ENCODE assay signal across 25 cellular contexts in the genomic region with DNA sequence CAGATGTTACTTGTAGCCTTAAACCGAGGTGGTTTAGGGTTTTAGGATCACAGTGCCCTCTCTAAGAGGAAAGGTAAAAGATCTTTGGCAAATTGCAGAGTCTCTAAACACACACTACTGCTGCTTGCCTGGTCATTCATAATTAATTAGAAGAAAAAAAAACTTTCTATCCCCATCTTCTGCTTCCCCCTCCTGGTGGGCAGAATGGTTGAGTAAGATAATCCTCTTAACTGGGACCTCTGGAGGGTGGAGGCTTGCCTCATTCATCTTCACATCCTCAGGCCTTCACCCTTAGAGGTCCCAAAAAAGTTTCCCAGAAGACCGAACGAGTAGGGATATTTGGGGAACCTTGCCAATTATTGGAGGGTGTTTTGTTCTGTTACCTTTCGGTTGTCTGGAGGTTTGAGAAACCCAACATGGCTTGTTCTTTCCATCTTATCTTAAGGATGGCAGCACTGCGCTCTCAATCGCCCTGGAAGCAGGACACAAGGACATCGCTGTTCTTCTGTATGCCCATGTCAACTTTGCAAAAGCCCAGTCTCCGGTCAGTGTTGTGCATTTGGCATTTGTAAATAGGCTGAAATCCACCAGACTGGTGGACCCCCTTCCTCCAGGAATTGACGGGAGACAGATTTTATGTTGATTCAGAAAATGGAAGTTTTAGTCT.
DNase-seq lines count a peak whose midpoint lies in the region; ATAC-seq, FAIRE-seq and TF ChIP-seq lines count a peak whose summit lies in the region.
"Had no signal": no experiment of that assay in that cellular context is flagged by ENCODE, and none has a peak within 500 bp of the region (broad histone marks: within the 10 kb centered on the region; RNA-seq: fewer than 3 reads in every experiment).

No MANE protein-coding gene starts in this region.

- H3K36me3 ChIP-seq in heart right ventricle (peaks cover 0 to 96% (median 38%) of the 10 kb centered on the region in 9 donors), esophagus muscularis mucosa (peaks cover 31 to 82% (median 68%) of the 10 kb centered on the region in 4 donors), small intestine (ENCODE audit: control insufficient read depth in 2 of 2, insufficient read depth in 2 of 2, low read length in 2 of 2) (peaks cover 9 to 36% of the 10 kb centered on the region in 2 donors)

- peak overlapping the region; percentile 52 for H3K27ac Mint-ChIP-seq in progenitor cell of endocrine pancreas
- H3K27ac Mint-ChIP-seq in type B pancreatic cell, result no peak overlapping the region
- H3K27ac Mint-ChIP-seq: activated naive CD8-positive, alpha-beta T cell; activated T-helper 17 cell treated with anti-CD3 and anti-CD28 coated beads, Interleukin-2, amount 50 U/mL, for 72 hours; effector memory CD8-positive, alpha-beta T cell; GM23338; natural killer cell treated with Interleukin-12 subunit alpha and Interleukin-12 subunit beta and Interleukin-15 and Interleukin-18, amount 100 ng/mL, for 72 hours; stimulated activated naive B cell treated with anti-CD40 and anti-IgM and Interleukin-4, amounts not matched to agents 10 μg/mL and 1 μg/mL and 100 μg/mL, for 72 hours had no signal

- H3K36me3 Mint-ChIP-seq in progenitor cell of endocrine pancreas (ENCODE audit: insufficient read depth) (peaks cover 42% of the 10 kb centered on the region), type B pancreatic cell (peaks cover 51% of the 10 kb centered on the region)
- H3K36me3 Mint-ChIP-seq: natural killer cell treated with Interleukin-12 subunit alpha and Interleukin-12 subunit beta and Interleukin-15 and Interleukin-18, amount 100 ng/mL, for 72 hours; stimulated activated naive B cell treated with anti-CD40 and anti-IgM and Interleukin-4, amounts not matched to agents 10 μg/mL and 1 μg/mL and 100 μg/mL, for 72 hours had no signal

- H3K9me3 ChIP-seq in heart right ventricle (no peaks in the 10 kb centered on the region), esophagus muscularis mucosa (no peaks in the 10 kb centered on the region), small intestine (ENCODE audit: control insufficient read depth, low read depth) (no peaks in the 10 kb centered on the region)
- H3K9me3 ChIP-seq: pancreas, Peyer's patch, tibial nerve had no signal

- ATAC-seq in heart right ventricle (peak in 1 of 8 donors; percentile 2), left cardiac atrium (no peak), GM18517 (IDR thresholded peaks at IDR 0.05; ENCODE audit: unreplicated experiment) (no peak)
- ATAC-seq: activated T-helper 17 cell treated with anti-CD3 and anti-CD28 coated beads, Interleukin-2, amount 50 U/mL, for 72 hours; effector memory CD8-positive, alpha-beta T cell; natural killer cell treated with Interleukin-12 subunit alpha and Interleukin-12 subunit beta and Interleukin-15 and Interleukin-18, amount 100 ng/mL, for 72 hours; stimulated activated naive B cell treated with anti-CD40 and anti-IgM and Interleukin-4, amounts not matched to agents 10 μg/mL and 1 μg/mL and 100 μg/mL, for 72 hours had no signal

- no peak for FAIRE-seq in small intestine (lab: Jason Lieb, UNC)
- FAIRE-seq: A204.1, pancreas had no signal

- TF ChIP-seq POLR2A in esophagus muscularis mucosa (IDR thresholded peaks at IDR 0.05; ENCODE audit: low read depth), result no peak

- H3K4me1 Mint-ChIP-seq in progenitor cell of endocrine pancreas (ENCODE audit: low read depth), result peaks cover 12% of the 10 kb centered on the region
- peaks cover 7% of the 10 kb centered on the region for H3K4me1 Mint-ChIP-seq in type B pancreatic cell (ENCODE audit: unreplicated experiment)
- H3K4me1 Mint-ChIP-seq: activated T-helper 17 cell treated with anti-CD3 and anti-CD28 coated beads, Interleukin-2, amount 50 U/mL, for 72 hours; stimulated activated naive B cell treated with anti-CD40 and anti-IgM and Interleukin-4, amounts not matched to agents 10 μg/mL and 1 μg/mL and 100 μg/mL, for 72 hours had no signal

- no peak for TF ChIP-seq EP300 in esophagus muscularis mucosa (IDR thresholded peaks at IDR 0.05)

- H3K4me1 ChIP-seq in heart right ventricle (peaks cover 17 to 47% (median 28%) of the 10 kb centered on the region in 9 donors), esophagus muscularis mucosa (peaks cover 33 to 56% (median 55%) of the 10 kb centered on the region in 4 donors), small intestine (ENCODE audit: control insufficient read depth in 2 of 2, insufficient read depth in 1 of 2, low read depth in 1 of 2, low read length in 1 of 2) (peaks cover 0 to 2% of the 10 kb centered on the region in 2 donors)
- H3K4me1 ChIP-seq: Peyer's patch had no signal

- H3K4me3 Mint-ChIP-seq in progenitor cell of endocrine pancreas (ENCODE audit: low read depth), result no peak overlapping the region
- H3K4me3 Mint-ChIP-seq in type B pancreatic cell, result no peak overlapping the region
- H3K4me3 Mint-ChIP-seq: activated naive CD8-positive, alpha-beta T cell; activated T-helper 17 cell treated with anti-CD3 and anti-CD28 coated beads, Interleukin-2, amount 50 U/mL, for 72 hours; effector memory CD8-positive, alpha-beta T cell; GM23338; natural killer cell treated with Interleukin-12 subunit alpha and Interleukin-12 subunit beta and Interleukin-15 and Interleukin-18, amount 100 ng/mL, for 72 hours; stimulated activated naive B cell treated with anti-CD40 and anti-IgM and Interleukin-4, amounts not matched to agents 10 μg/mL and 1 μg/mL and 100 μg/mL, for 72 hours had no signal

- intact Hi-C loops in heart right ventricle (cut with DNase I) (loop anchor here in 2 of 10 donors (5.0 kb wide), 2 partner anchors 42 to 47 kb away; no protein-coding TSS in a partner anchor), left cardiac atrium (cut with DNase I) (no loop called here), esophagus muscularis mucosa (cut with DNase I) (no loop called here)

- H3K9me3 Mint-ChIP-seq in progenitor cell of endocrine pancreas (ENCODE audit: low read depth) (no peaks in the 10 kb centered on the region), type B pancreatic cell (no peaks in the 10 kb centered on the region)
- H3K9me3 Mint-ChIP-seq: activated T-helper 17 cell treated with anti-CD3 and anti-CD28 coated beads, Interleukin-2, amount 50 U/mL, for 72 hours; effector memory CD8-positive, alpha-beta T cell; GM23338; natural killer cell treated with Interleukin-12 subunit alpha and Interleukin-12 subunit beta and Interleukin-15 and Interleukin-18, amount 100 ng/mL, for 72 hours; stimulated activated naive B cell treated with anti-CD40 and anti-IgM and Interleukin-4, amounts not matched to agents 10 μg/mL and 1 μg/mL and 100 μg/mL, for 72 hours had no signal

- no peak for TF ChIP-seq CTCF in heart right ventricle (IDR thresholded peaks at IDR 0.05)
- no peak for TF ChIP-seq CTCF in esophagus muscularis mucosa (IDR thresholded peaks at IDR 0.05)
- no peak for TF ChIP-seq CTCF in progenitor cell of endocrine pancreas (IDR thresholded peaks at IDR 0.05; ENCODE audit: unreplicated experiment)
- TF ChIP-seq CTCF in type B pancreatic cell (conservative IDR thresholded peaks at IDR 0.05), result no peak

- peak overlapping the region in 9 of 10 donors; percentile 60 to 79 (median 69) for H3K27ac ChIP-seq in heart right ventricle
- H3K27ac ChIP-seq in esophagus muscularis mucosa (replicated peaks in 1 of 4), result peak overlapping the region; percentile 81 to 86 (median 82)
- H3K27ac ChIP-seq in small intestine (ENCODE audit: low read depth in 1 of 2, low read length in 1 of 2), result no peak overlapping the region
- H3K27ac ChIP-seq: HL-60, tibial nerve had no signal

- no peak overlapping the region for H3K4me3 ChIP-seq in heart right ventricle
- no peak overlapping the region for H3K4me3 ChIP-seq in esophagus muscularis mucosa
- H3K4me3 ChIP-seq in small intestine (ENCODE audit: low read depth in 1 of 2, low read length in 2 of 2), result no peak overlapping the region
- H3K4me3 ChIP-seq: GM23338, pancreas, Peyer's patch, skin epidermis, tibial nerve had no signal

- DNase-seq in heart right ventricle (no peak), left cardiac atrium (no peak), esophagus muscularis mucosa (ENCODE audit: extremely low spot score) (no peak), progenitor cell of endocrine pancreas (ENCODE audit: low spot score, unreplicated experiment) (no peak), type B pancreatic cell (ENCODE audit: extremely low spot score, unreplicated experiment) (peak; percentile 18), small intestine (no peak), NCI-H1417 (lab: John Stamatoyannopoulos, UW) (no peak)
- DNase-seq: activated CD4-positive, alpha-beta T cell treated with anti-CD3 and anti-CD28 coated beads, Interleukin-2, amount 50 U/mL, for 1 hour; effector memory CD8-positive, alpha-beta T cell; NCI-H1092 treated with DMSO at 0.1 percent for 48 hours; NCI-H2029 treated with DMSO at 0.1 percent for 48 hours; NCI-H345; Peyer's patch; stimulated activated naive B cell treated with anti-CD40 and anti-IgM and Interleukin-4, amounts not matched to agents 10 μg/mL and 1 μg/mL and 100 μg/mL, for 72 hours; T-helper 2 cell had no signal

- H3K27me3 Mint-ChIP-seq in progenitor cell of endocrine pancreas, result no peaks in the 10 kb centered on the region
- H3K27me3 Mint-ChIP-seq in type B pancreatic cell, result no peaks in the 10 kb centered on the region
- H3K27me3 Mint-ChIP-seq: activated naive CD8-positive, alpha-beta T cell; activated T-helper 17 cell treated with anti-CD3 and anti-CD28 coated beads, Interleukin-2, amount 50 U/mL, for 72 hours had no signal

- H3K27me3 ChIP-seq in heart right ventricle, result no peaks in the 10 kb centered on the region
- no peaks in the 10 kb centered on the region for H3K27me3 ChIP-seq in esophagus muscularis mucosa
- H3K27me3 ChIP-seq in small intestine (ENCODE audit: control insufficient read depth in 2 of 2, insufficient read depth in 2 of 2, low read length in 2 of 2), result no peaks in the 10 kb centered on the region
- H3K27me3 ChIP-seq: pancreas, Peyer's patch, tibial nerve had no signal

- 80 to 81% methylated on average over 9 of the region's 9 CpGs for WGBS in heart right ventricle, 2 donors
- 91% methylated on average over 9 of the region's 9 CpGs for whole genome bisulfite sequencing in esophagus muscularis mucosa
- WGBS in small intestine, 3 donors, result 92 to 96% (median 94%) methylated on average over 9 of the region's 9 CpGs

Comparison
In these comparisons a context has a peak if more than half of its experiments do, and no peak if none do; other contexts are left out.
1. H3K27ac ChIP-seq: peak in heart right ventricle (9 of 10) and esophagus muscularis mucosa (4 of 4); none in small intestine (0 of 2).